In the genomic region with DNA sequence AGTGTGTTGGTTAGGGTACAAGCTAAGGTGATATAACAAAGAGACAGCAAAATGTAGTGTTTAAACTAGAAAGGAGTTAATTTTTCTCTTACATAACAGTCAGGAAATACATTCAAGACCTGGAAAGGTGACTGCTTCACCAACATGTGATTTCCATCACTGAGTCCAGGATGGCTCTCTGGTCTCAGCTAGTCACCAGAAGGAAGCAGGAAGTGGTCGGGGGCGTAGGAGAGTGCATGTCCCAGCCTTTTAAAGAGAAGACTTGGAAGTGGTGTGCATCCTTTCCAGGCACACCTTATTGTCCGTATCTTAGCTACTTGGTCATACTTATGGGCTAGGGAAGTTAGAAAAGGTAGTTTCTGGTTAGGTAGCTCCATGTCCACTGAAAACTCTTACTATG, we compare ENCODE assay signal across 1 cellular context.
TF ChIP-seq lines count a peak whose summit lies in the region.

No MANE protein-coding gene starts in this region.

TF ChIP-seq in H1, 55 proteins besides CTCF, POLR2A, EP300 and RAD21:
- TF ChIP-seq TAF1 (IDR thresholded peaks at IDR 0.05; ENCODE audit: low read depth, low read length) (no peak), JUN (IDR thresholded peaks at IDR 0.05; ENCODE audit: low read depth, low read length) (no peak), TAF7 (optimal IDR thresholded peaks at IDR 0.05; ENCODE audit: borderline replicate concordance, low read depth, low read length) (no peak), GABPA (IDR thresholded peaks at IDR 0.05; ENCODE audit: borderline replicate concordance, insufficient read depth, low read length) (no peak), HDAC6 (IDR thresholded peaks at IDR 0.05; ENCODE audit: low read depth, low read length) (no peak), BRCA1 (IDR thresholded peaks at IDR 0.05; ENCODE audit: low read depth, low read length) (no peak), SAP30 (IDR thresholded peaks at IDR 0.05; ENCODE audit: insufficient read depth, insufficient replicate concordance, low read length) (no peak), NANOG (IDR thresholded peaks at IDR 0.05; ENCODE audit: insufficient read depth, low read depth, low read length, poor library complexity, severe bottlenecking) (no peak), MAX (IDR thresholded peaks at IDR 0.05) (no peak), KDM5A (IDR thresholded peaks at IDR 0.05; ENCODE audit: low read length) (no peak), JUND (IDR thresholded peaks at IDR 0.05; ENCODE audit: low read length) (no peak), RBBP5 (IDR thresholded peaks at IDR 0.05; ENCODE audit: borderline replicate concordance, low read depth, low read length) (no peak), CHD7 (IDR thresholded peaks at IDR 0.05; ENCODE audit: insufficient replicate concordance, low read length) (no peak)
- TF ChIP-seq, protein P1, sequence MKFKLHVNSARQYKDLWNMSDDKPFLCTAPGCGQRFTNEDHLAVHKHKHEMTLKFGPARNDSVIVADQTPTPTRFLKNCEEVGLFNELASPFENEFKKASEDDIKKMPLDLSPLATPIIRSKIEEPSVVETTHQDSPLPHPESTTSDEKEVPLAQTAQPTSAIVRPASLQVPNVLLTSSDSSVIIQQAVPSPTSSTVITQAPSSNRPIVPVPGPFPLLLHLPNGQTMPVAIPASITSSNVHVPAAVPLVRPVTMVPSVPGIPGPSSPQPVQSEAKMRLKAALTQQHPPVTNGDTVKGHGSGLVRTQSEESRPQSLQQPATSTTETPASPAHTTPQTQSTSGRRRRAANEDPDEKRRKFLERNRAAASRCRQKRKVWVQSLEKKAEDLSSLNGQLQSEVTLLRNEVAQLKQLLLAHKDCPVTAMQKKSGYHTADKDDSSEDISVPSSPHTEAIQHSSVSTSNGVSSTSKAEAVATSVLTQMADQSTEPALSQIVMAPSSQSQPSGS (IDR thresholded peaks at IDR 0.05; ENCODE audit: low read length) = no peak
